8 cellular contexts compared by ENCODE assay signal in the genomic region with DNA sequence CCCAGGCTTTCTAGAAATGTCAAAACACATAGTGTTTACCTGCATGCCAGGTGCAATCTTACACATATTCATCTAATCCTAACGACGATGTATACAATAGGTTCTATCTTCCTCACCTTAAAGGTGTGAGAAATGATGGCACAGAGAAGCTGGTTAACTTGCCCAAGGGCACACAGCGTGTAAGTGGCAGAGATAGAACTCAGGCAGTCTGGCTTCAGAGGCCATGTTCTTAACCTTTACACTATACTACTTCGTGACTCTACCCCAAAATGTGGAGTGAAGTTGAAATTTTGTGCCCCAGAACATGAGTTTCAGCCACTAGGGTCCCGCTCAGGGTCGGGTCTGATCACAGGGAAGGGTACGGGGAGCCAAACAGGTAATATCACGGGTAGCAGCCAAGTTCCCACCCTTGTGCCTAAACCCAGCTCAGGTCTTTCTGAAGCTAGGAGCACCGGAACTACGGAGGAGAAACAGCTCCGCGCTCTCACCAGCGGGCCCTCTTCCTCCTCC. TPM values are rescaled to one million over a fixed set of nuclear protein-coding genes. Genes with fewer than 3 reads are reported as not detected.
A peak's percentile ranks its signal among the peaks of the same experiment; 100 is the strongest.
DNase-seq lines count a peak whose midpoint lies in the region; ATAC-seq and TF ChIP-seq lines count a peak whose summit lies in the region.

No MANE protein-coding gene starts in this region.

- H3K4me3 ChIP-seq in Caco-2 (ENCODE audit: low read depth, low read length) (peak overlapping the region; percentile 51), hepatocyte (peak overlapping the region; percentile 64)

- H3K4me1 Mint-ChIP-seq in Caco-2 (ENCODE audit: low read depth, unreplicated experiment) = peaks cover 24% of the 10 kb centered on the region
- peaks cover 37% of the 10 kb centered on the region for H3K4me1 Mint-ChIP-seq in activated CD4-positive, alpha-beta memory T cell treated with anti-CD3 and anti-CD28 coated beads for 36 hours (ENCODE audit: low read depth)
- H3K4me1 Mint-ChIP-seq in stimulated activated effector memory CD8-positive, alpha-beta T cell treated with anti-CD3 and anti-CD28 coated beads, Interleukin-12 subunit alpha, Interleukin-12 subunit beta, amount 100 ng/mL, for 72 hours = peaks cover 54% of the 10 kb centered on the region

- peaks cover 52% of the 10 kb centered on the region for H3K79me2 ChIP-seq in hepatocyte

- intact Hi-C loops in Caco-2 (cut with micrococcal nuclease; ENCODE audit: unreplicated experiment) = loop anchor here (1.0 kb wide), 1 partner anchor 22 kb away; no protein-coding TSS in a partner anchor
- intact Hi-C loops in activated CD4-positive, alpha-beta memory T cell treated with anti-CD3 and anti-CD28 coated beads for 36 hours (cut with micrococcal nuclease) = loop anchor here (1.0 to 10.0 kb wide), 6 partner anchors 18 to 304 kb away; a partner anchor contains a TSS

- DNase-seq in Caco-2 = no peak
- no peak for DNase-seq in activated CD4-positive, alpha-beta memory T cell treated with anti-CD3 and anti-CD28 coated beads for 36 hours
- no peak for DNase-seq in hepatocyte (ENCODE audit: low spot score)
- DNase-seq in stimulated activated effector memory CD8-positive, alpha-beta T cell treated with anti-CD3 and anti-CD28 coated beads, Interleukin-12 subunit alpha, Interleukin-12 subunit beta, amount 100 ng/mL, for 72 hours (ENCODE audit: low spot score in 2 of 2) = no peak
- no peak for DNase-seq in NCI-H1105 treated with DMSO at 0.1 percent for 48 hours (lab: John Stamatoyannopoulos, UW)
- no peak for DNase-seq in SW480 (ENCODE audit: low spot score)

- H3K27ac Mint-ChIP-seq in Caco-2 (ENCODE audit: unreplicated experiment) = peak overlapping the region; percentile 100
- H3K27ac Mint-ChIP-seq in activated CD4-positive, alpha-beta memory T cell treated with anti-CD3 and anti-CD28 coated beads for 36 hours = peak overlapping the region; percentile 98
- H3K27ac Mint-ChIP-seq in stimulated activated effector memory CD8-positive, alpha-beta T cell treated with anti-CD3 and anti-CD28 coated beads, Interleukin-12 subunit alpha, Interleukin-12 subunit beta, amount 100 ng/mL, for 72 hours = peak overlapping the region; percentile 99

- peaks cover 23% of the 10 kb centered on the region for H4K20me1 ChIP-seq in hepatocyte (ENCODE audit: insufficient read depth, poor library complexity, severe bottlenecking)

- H3K36me3 ChIP-seq in Caco-2 (ENCODE audit: control insufficient read depth, insufficient read depth, low read length) = peaks cover 7% of the 10 kb centered on the region
- H3K36me3 ChIP-seq in hepatocyte (replicated peaks; ENCODE audit: insufficient read depth, low read depth) = peaks cover 4% of the 10 kb centered on the region

- H3K27me3 Mint-ChIP-seq in Caco-2 (ENCODE audit: insufficient read depth, unreplicated experiment) = no peaks in the 10 kb centered on the region
- no peaks in the 10 kb centered on the region for H3K27me3 Mint-ChIP-seq in activated CD4-positive, alpha-beta memory T cell treated with anti-CD3 and anti-CD28 coated beads for 36 hours

- peak; percentile 29 for ATAC-seq in HG02840 (IDR thresholded peaks at IDR 0.05; ENCODE audit: low FRiP score, unreplicated experiment)
- peak; percentile 7 for ATAC-seq in stimulated activated effector memory CD8-positive, alpha-beta T cell treated with anti-CD3 and anti-CD28 coated beads, Interleukin-12 subunit alpha, Interleukin-12 subunit beta, amount 100 ng/mL, for 72 hours
- no peak for ATAC-seq in GM21737 (IDR thresholded peaks at IDR 0.05; ENCODE audit: unreplicated experiment)

- H3K4me1 ChIP-seq in Caco-2 (peaks cover 18% of the 10 kb centered on the region), hepatocyte (ENCODE audit: insufficient read depth) (peaks cover 38% of the 10 kb centered on the region)

- no peaks in the 10 kb centered on the region for H3K9me2 ChIP-seq in hepatocyte (replicated peaks; ENCODE audit: insufficient read depth)

- POLR2A ChIA-PET in Caco-2 (lab: Charles Lee) = interaction anchor here (0.6 to 2.3 kb wide), 11 partner anchors 11 to 299 kb away, joined by 3 to 17 read pairs (median 7); a partner anchor contains a TSS
- POLR2A ChIA-PET in activated CD4-positive, alpha-beta memory T cell treated with anti-CD3 and anti-CD28 coated beads for 36 hours (lab: Charles Lee) = interaction anchor here (1.0 to 2.9 kb wide), 17 partner anchors 8 to 351 kb away, joined by 3 to 24 read pairs (median 6); a partner anchor contains a TSS

- BruUV-seq in Caco-2 (replicated peaks; lab: Mats Ljungman, UMichigan) = TSS peak; percentile 83

- 2% methylated on average over 13 of the region's 13 CpGs for WGBS in hepatocyte (ENCODE audit: low lambda C conversion rate, missing lambda C conversion rate)

- H3K4me2 ChIP-seq in hepatocyte = peak overlapping the region; percentile 96

- H3K27me3 ChIP-seq in Caco-2 (replicated peaks; ENCODE audit: control insufficient read depth, insufficient read depth, low read length) = no peaks in the 10 kb centered on the region
- H3K27me3 ChIP-seq in hepatocyte = no peaks in the 10 kb centered on the region

- TF ChIP-seq CTCF in Caco-2 (IDR thresholded peaks at IDR 0.05; ENCODE audit: insufficient read depth in 1 of 2, low read depth in 1 of 2, low read length in 1 of 2, severe bottlenecking in 1 of 2, unreplicated experiment in 1 of 2) (no peak), hepatocyte (IDR thresholded peaks at IDR 0.05; ENCODE audit: poor library complexity) (no peak)

- H2AFZ ChIP-seq in hepatocyte = peak overlapping the region; percentile 82

- peak overlapping the region; percentile 98 for H3K27ac ChIP-seq in hepatocyte

- peak overlapping the region; percentile 95 for H3K4me3 Mint-ChIP-seq in Caco-2 (ENCODE audit: unreplicated experiment)
- peak overlapping the region; percentile 94 for H3K4me3 Mint-ChIP-seq in activated CD4-positive, alpha-beta memory T cell treated with anti-CD3 and anti-CD28 coated beads for 36 hours
- peak overlapping the region; percentile 89 for H3K4me3 Mint-ChIP-seq in stimulated activated effector memory CD8-positive, alpha-beta T cell treated with anti-CD3 and anti-CD28 coated beads, Interleukin-12 subunit alpha, Interleukin-12 subunit beta, amount 100 ng/mL, for 72 hours

- CTCF ChIA-PET in Caco-2 (lab: Charles Lee) = interaction anchor here (0.9 to 1.3 kb wide), 4 partner anchors 22 to 147 kb away, joined by 3 to 4 read pairs (median 4); a partner anchor contains a TSS
- CTCF ChIA-PET in activated CD4-positive, alpha-beta memory T cell treated with anti-CD3 and anti-CD28 coated beads for 36 hours (lab: Charles Lee) = interaction anchor here (0.5 to 4.2 kb wide), 11 partner anchors 9 to 433 kb away, joined by 3 to 21 read pairs (median 5); a partner anchor contains a TSS

- no peaks in the 10 kb centered on the region for H3K9me3 Mint-ChIP-seq in Caco-2 (ENCODE audit: unreplicated experiment)
- H3K9me3 Mint-ChIP-seq in activated CD4-positive, alpha-beta memory T cell treated with anti-CD3 and anti-CD28 coated beads for 36 hours = no peaks in the 10 kb centered on the region
- no peaks in the 10 kb centered on the region for H3K9me3 Mint-ChIP-seq in stimulated activated effector memory CD8-positive, alpha-beta T cell treated with anti-CD3 and anti-CD28 coated beads, Interleukin-12 subunit alpha, Interleukin-12 subunit beta, amount 100 ng/mL, for 72 hours

- no peaks in the 10 kb centered on the region for H3K9me3 ChIP-seq in Caco-2
- H3K9me3 ChIP-seq in hepatocyte (ENCODE audit: low read depth) = no peaks in the 10 kb centered on the region

- peaks cover 50% of the 10 kb centered on the region for H3K36me3 Mint-ChIP-seq in Caco-2 (ENCODE audit: insufficient read depth, unreplicated experiment)
- H3K36me3 Mint-ChIP-seq in activated CD4-positive, alpha-beta memory T cell treated with anti-CD3 and anti-CD28 coated beads for 36 hours = peaks cover 68% of the 10 kb centered on the region
- peaks cover 83% of the 10 kb centered on the region for H3K36me3 Mint-ChIP-seq in stimulated activated effector memory CD8-positive, alpha-beta T cell treated with anti-CD3 and anti-CD28 coated beads, Interleukin-12 subunit alpha, Interleukin-12 subunit beta, amount 100 ng/mL, for 72 hours

RNA-seq across cellular contexts. Expression of a gene that starts 0.5 kb away (rescaled TPM):
- 55.1 and 55.6 TPM in 2 replicates for total RNA-seq in Caco-2 (2022)
- 10 to 100 TPM; 32.7 to 33.7 TPM for total RNA-seq in activated CD4-positive, alpha-beta memory T cell treated with anti-CD3 and anti-CD28 coated beads for 36 hours
- 28.8 and 43.2 TPM in 2 replicates for total RNA-seq in hepatocyte
- 42.5 and 48.3 TPM in 2 replicates for polyA plus RNA-seq in hepatocyte

RNA-seq across cellular contexts. Expression of a gene that starts 0.7 kb away (rescaled TPM):
- total RNA-seq in Caco-2 (2022) = 2,340 and 2,366 TPM in 2 replicates
- total RNA-seq in activated CD4-positive, alpha-beta memory T cell treated with anti-CD3 and anti-CD28 coated beads for 36 hours = 1,000 to 10,000 TPM; 4,372 to 4,391 TPM
- total RNA-seq in hepatocyte = 3,293 and 3,728 TPM in 2 replicates
- polyA plus RNA-seq in hepatocyte = 1,497 and 1,517 TPM in 2 replicates

RNA-seq across cellular contexts. Expression of a gene that starts 5.8 kb away (rescaled TPM):
- total RNA-seq in Caco-2 (2022) (0.34 and 0.67 TPM in 2 replicates), hepatocyte (2.0 and 5.2 TPM in 2 replicates)
- total RNA-seq in activated CD4-positive, alpha-beta memory T cell treated with anti-CD3 and anti-CD28 coated beads for 36 hours = 1 to 10 TPM; 5.9 to 6.7 TPM
- polyA plus RNA-seq in hepatocyte = 5.7 and 8.1 TPM in 2 replicates

RNA-seq across cellular contexts. Expression of a gene that starts 17.9 kb away (rescaled TPM):
- total RNA-seq in Caco-2 (2022) (58.2 and 62.2 TPM in 2 replicates), hepatocyte (46.6 and 51.1 TPM in 2 replicates)
- total RNA-seq in activated CD4-positive, alpha-beta memory T cell treated with anti-CD3 and anti-CD28 coated beads for 36 hours = 10 to 100 TPM; 59.4 to 60.7 TPM
- 70.1 and 84.2 TPM in 2 replicates for polyA plus RNA-seq in hepatocyte

RNA-seq across cellular contexts. Expression of a gene that starts 18.2 kb away (rescaled TPM):
- 65.9 and 81.8 TPM in 2 replicates for total RNA-seq in Caco-2 (2022)
- 10 to 100 TPM; 78.5 to 90.9 TPM for total RNA-seq in activated CD4-positive, alpha-beta memory T cell treated with anti-CD3 and anti-CD28 coated beads for 36 hours
- 43.9 and 52.7 TPM in 2 replicates for total RNA-seq in hepatocyte
- polyA plus RNA-seq in hepatocyte = 19.5 and 27.2 TPM in 2 replicates
